ENCODE assay signal across 16 cellular contexts in the genomic region with DNA sequence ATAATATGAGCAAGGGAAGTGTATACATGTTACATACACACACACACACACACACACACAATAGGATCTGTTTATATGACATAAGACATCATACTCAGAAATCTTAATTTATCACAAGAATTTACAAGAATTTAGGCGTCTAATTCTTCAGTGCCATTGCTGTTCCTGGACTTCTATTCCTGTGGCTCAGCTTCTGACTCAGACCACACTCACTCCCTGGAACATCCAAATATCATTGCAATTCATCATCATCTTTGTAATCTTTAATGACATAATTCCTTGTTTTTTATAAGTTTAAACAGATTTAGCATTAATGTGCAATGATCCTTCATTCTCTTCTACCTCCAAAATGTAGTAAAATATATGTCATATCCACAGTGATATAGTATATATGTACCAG.
DNase-seq lines count a peak whose midpoint lies in the region; ATAC-seq, FAIRE-seq and TF ChIP-seq lines count a peak whose summit lies in the region.
"Had no signal": no experiment of that assay in that cellular context is flagged by ENCODE, and none has a peak within 500 bp of the region (broad histone marks: within the 10 kb centered on the region; RNA-seq: fewer than 3 reads in every experiment).

No MANE protein-coding gene starts in this region.

- H3K27me3 ChIP-seq in endothelial cell of umbilical vein (ENCODE audit: control insufficient read depth in 2 of 2, insufficient read depth in 2 of 2, low read length in 2 of 2) (no peaks in the 10 kb centered on the region), right cardiac atrium (ENCODE audit: control insufficient read depth, insufficient read depth) (no peaks in the 10 kb centered on the region)
- H3K27me3 ChIP-seq: BE2C, neutrophil had no signal

- H3K4me3 ChIP-seq in endothelial cell of umbilical vein (replicated peaks in 1 of 3; ENCODE audit: insufficient read depth in 1 of 3, low read depth in 1 of 3, low read length in 3 of 3) (no peak overlapping the region), right cardiac atrium (ENCODE audit: low read length) (no peak overlapping the region)

- H3K9me3 ChIP-seq in endothelial cell of umbilical vein (replicated peaks; ENCODE audit: control insufficient read depth, insufficient read depth, low read length) (no peaks in the 10 kb centered on the region), right cardiac atrium (ENCODE audit: control insufficient read depth, low read length) (no peaks in the 10 kb centered on the region)
- H3K9me3 ChIP-seq: BE2C, neutrophil had no signal

- POLR2A ChIA-PET in endothelial cell of umbilical vein (lab: Charles Lee), result no interaction called here

- no peaks in the 10 kb centered on the region for H3K79me2 ChIP-seq in endothelial cell of umbilical vein (ENCODE audit: control insufficient read depth, insufficient read depth, low read length)

- peak; percentile 15 for FAIRE-seq in endothelial cell of umbilical vein (lab: Jason Lieb, UNC)
- FAIRE-seq: small intestine had no signal

- CTCF ChIA-PET in endothelial cell of umbilical vein (lab: Charles Lee), result no interaction called here

- ATAC-seq in HG03565 (IDR thresholded peaks at IDR 0.05; ENCODE audit: unreplicated experiment) (no peak), right cardiac atrium (no peak), GM21515 (IDR thresholded peaks at IDR 0.05; ENCODE audit: unreplicated experiment) (no peak)
- ATAC-seq: Right ventricle myocardium inferior; stimulated activated naive CD8-positive, alpha-beta T cell treated with anti-CD3 and anti-CD28 coated beads, Interleukin-15, Interleukin-2, amounts not matched to agents 100 U/mL and 50 U/mL, for 24 hours had no signal

- no peak for TF ChIP-seq CTCF in endothelial cell of umbilical vein (IDR thresholded peaks at IDR 0.05; ENCODE audit: extremely low read depth in 1 of 2, insufficient read depth in 1 of 2, low read depth in 1 of 2, low read length in 2 of 2)

- dilution Hi-C loops in endothelial cell of umbilical vein (cut with MboI; ENCODE audit: extremely low pct_ligation_motif_present, low sequenced_read_pairs), result no loop called here

- intact Hi-C loops in endothelial cell of umbilical vein (cut with micrococcal nuclease) (no loop called here), right cardiac atrium (cut with DNase I) (no loop called here)

- DNase-seq in EL (peak; percentile 83), RKO (ENCODE audit: low spot score) (peak; percentile 69), endothelial cell of umbilical vein (ENCODE audit: low read depth, low spot score) (peak; percentile 12), non-pigmented ciliary epithelial cell (ENCODE audit: low read depth) (peak; percentile 76), NCI-H2196 (lab: John Stamatoyannopoulos, UW; ENCODE audit: unreplicated experiment) (no peak), right cardiac atrium (no peak)
- DNase-seq: activated CD4-positive, alpha-beta T cell treated with anti-CD3 and anti-CD28 coated beads, Interleukin-2, amount 10 ng/mL, durations not matched to agents 24 days and 14 days; activated T-cell treated with anti-CD3 and anti-CD28 coated beads, Interleukin-2, amount 50 U/mL, for 48 hours; BE2C; small intestine; stimulated activated naive CD8-positive, alpha-beta T cell treated with anti-CD3 and anti-CD28 coated beads, Interleukin-15, Interleukin-2, amounts not matched to agents 100 U/mL and 50 U/mL, for 24 hours; T-helper 9 cell had no signal

- no peaks in the 10 kb centered on the region for H3K9me1 ChIP-seq in endothelial cell of umbilical vein (replicated peaks; ENCODE audit: control insufficient read depth, extremely low read depth, insufficient read depth, low read length)

- H3K4me1 ChIP-seq in endothelial cell of umbilical vein (ENCODE audit: control insufficient read depth, extremely low read depth, insufficient read depth, low read length) (no peaks in the 10 kb centered on the region), right cardiac atrium (ENCODE audit: control insufficient read depth, insufficient read depth, low read length) (no peaks in the 10 kb centered on the region)
- H3K4me1 ChIP-seq: BE2C had no signal

- no TSS peak for BruUV-seq in endothelial cell of umbilical vein (replicated peaks; lab: Mats Ljungman, UMichigan)

- H4K20me1 ChIP-seq in endothelial cell of umbilical vein (replicated peaks; ENCODE audit: control insufficient read depth, extremely low read depth, insufficient read depth, low read length), result no peaks in the 10 kb centered on the region

- H3K4me2 ChIP-seq in endothelial cell of umbilical vein (ENCODE audit: insufficient read depth, low read length), result no peak overlapping the region

- TF ChIP-seq POLR2A in endothelial cell of umbilical vein (IDR thresholded peaks at IDR 0.05; ENCODE audit: low read depth, low read length), result no peak

- no peak overlapping the region for H3K27ac ChIP-seq in endothelial cell of umbilical vein (ENCODE audit: insufficient read depth, low read depth, low read length)
- no peak overlapping the region for H3K27ac ChIP-seq in right cardiac atrium (ENCODE audit: low read length)
- H3K27ac ChIP-seq: neutrophil had no signal

- WGBS in right cardiac atrium, result 68% methylated on average over 1 of the region's 1 CpG

- H3K9ac ChIP-seq in endothelial cell of umbilical vein (replicated peaks; ENCODE audit: extremely low read depth, insufficient read depth, low read length), result no peak overlapping the region

- H3K36me3 ChIP-seq in endothelial cell of umbilical vein (ENCODE audit: control insufficient read depth in 2 of 2, extremely low read depth in 1 of 2, insufficient read depth in 2 of 2, low read length in 2 of 2), result no peaks in the 10 kb centered on the region
- H3K36me3 ChIP-seq: BE2C, neutrophil had no signal

- peak overlapping the region; percentile 29 for H2AFZ ChIP-seq in endothelial cell of umbilical vein (ENCODE audit: low read depth, low read length)

TF ChIP-seq in endothelial cell of umbilical vein, 7 proteins besides CTCF, POLR2A, EP300 and RAD21:
- peak; percentile 89 for TF ChIP-seq FOS (IDR thresholded peaks at IDR 0.05; ENCODE audit: borderline replicate concordance, insufficient read depth, low read length)
- no peak for TF ChIP-seq MYC (IDR thresholded peaks at IDR 0.05; ENCODE audit: low read depth, low read length)
TF ChIP-seq in endothelial cell of umbilical vein: peak in this region for 1.

Comparison
In these comparisons a context has a peak if more than half of its experiments do, and no peak if none do; other contexts are left out.
1. DNase-seq: peak in EL (single experiment), RKO (single experiment), endothelial cell of umbilical vein (single experiment) and non-pigmented ciliary epithelial cell (single experiment); none in NCI-H2196 (single experiment) and right cardiac atrium (0 of 3).